In the genomic region with DNA sequence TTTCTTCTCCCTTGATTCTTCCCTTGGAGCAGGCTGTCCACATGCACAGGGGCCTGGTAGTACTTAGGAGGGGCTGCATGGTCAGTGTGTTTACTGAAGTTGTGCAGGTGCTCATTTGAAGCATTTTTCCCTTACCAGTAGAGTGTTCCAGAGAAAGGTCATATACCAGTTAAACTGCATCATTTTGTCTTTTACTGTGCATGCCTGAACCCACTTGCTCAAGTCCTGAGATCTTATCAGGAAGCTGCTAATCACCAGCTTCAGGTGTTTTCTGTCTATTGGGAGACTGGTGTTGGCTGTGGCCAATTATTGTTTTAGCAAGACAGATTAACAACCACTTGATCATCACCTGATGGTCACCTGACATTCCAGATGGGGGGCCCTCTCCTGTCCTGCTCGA, we compare ENCODE assay signal across 36 cellular contexts.
"Had no signal": no experiment of that assay in that cellular context is flagged by ENCODE, and none has a peak within 500 bp of the region (broad histone marks: within the 10 kb centered on the region; RNA-seq: fewer than 3 reads in every experiment).

No MANE protein-coding gene starts in this region.

- DNase-seq: Karpas-422, Kasumi-1, KG1, MG63, MM.1S, MV-4-11, NCI-H1048, NCI-H1092, NCI-H1092 treated with DMSO at 0.1 percent for 48 hours, NCI-H1105, NCI-H1105 treated with DMSO at 0.1 percent for 48 hours, NCI-H1417, NCI-H1417 treated with DMSO at 0.1 percent for 48 hours, NCI-H1436, NCI-H1436 treated with DMSO at 0.1 percent for 48 hours, NCI-H146, NCI-H1694, NCI-H1694 treated with DMSO at 0.1 percent for 48 hours, NCI-H187, NCI-H187 treated with DMSO at 0.1 percent for 48 hours, NCI-H1930, NCI-H2029, NCI-H2029 treated with DMSO at 0.1 percent for 48 hours, NCI-H2081, NCI-H2081 treated with DMSO at 0.1 percent for 48 hours, NCI-H2107, NCI-H2171, NCI-H2171 treated with DMSO at 0.1 percent for 48 hours, NCI-H2227 treated with DMSO at 0.1 percent for 48 hours, NCI-H226, NCI-H345, NCI-H446, NCI-H446 treated with DMSO at 0.1 percent for 48 hours, NCI-H510A, NCI-H510A treated with DMSO at 0.1 percent for 48 hours had no signal

- H3K27ac ChIP-seq: KMS-11 had no signal

- H3K4me3 ChIP-seq: MG63 had no signal

- H3K36me3 ChIP-seq: MG63 had no signal

- H3K27me3 ChIP-seq: MG63 had no signal

- H3K9ac ChIP-seq: KMS-11 had no signal

- H3K4me2 ChIP-seq: KMS-11 had no signal

- H3K9me3 ChIP-seq: MG63 had no signal
